ENCODE assay signal across 18 cellular contexts in the genomic region with DNA sequence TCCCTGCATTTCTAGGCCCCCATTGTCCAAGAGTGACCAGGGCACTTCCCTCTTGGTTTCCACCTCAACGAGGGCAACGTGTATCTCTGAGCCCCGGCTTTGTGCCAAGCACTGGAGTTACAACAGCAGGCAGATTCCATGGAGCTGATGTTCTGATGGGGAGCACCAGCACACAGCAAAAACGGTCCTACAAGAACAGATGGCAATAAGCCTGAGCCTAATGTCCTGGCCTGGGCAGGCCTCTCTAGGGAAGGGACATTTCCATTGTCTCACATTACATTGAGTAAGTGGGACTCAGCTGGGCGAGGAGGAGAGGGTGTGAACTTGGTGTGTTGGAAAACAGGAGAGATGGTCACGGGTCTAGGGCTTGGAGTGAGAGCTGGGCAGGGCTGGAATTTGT. TPM values are rescaled to one million over a fixed set of nuclear protein-coding genes. Genes with fewer than 3 reads are reported as not detected.
A peak's percentile ranks its signal among the peaks of the same experiment; 100 is the strongest.
DNase-seq lines count a peak whose midpoint lies in the region; FAIRE-seq and TF ChIP-seq lines count a peak whose summit lies in the region.
"Had no signal": no experiment of that assay in that cellular context is flagged by ENCODE, and none has a peak within 500 bp of the region (broad histone marks: within the 10 kb centered on the region; RNA-seq: fewer than 3 reads in every experiment).

No MANE protein-coding gene starts in this region.

- H3K4me1 ChIP-seq in HEK293 (ENCODE audit: control insufficient read depth, insufficient read depth, low read length), result no peaks in the 10 kb centered on the region
- H3K4me1 ChIP-seq in small intestine (ENCODE audit: control insufficient read depth in 2 of 2, insufficient read depth in 1 of 2, low read depth in 1 of 2, low read length in 1 of 2), result no peaks in the 10 kb centered on the region
- no peaks in the 10 kb centered on the region for H3K4me1 ChIP-seq in ovary (ENCODE audit: insufficient read depth)

- POLR2A ChIA-PET in HEK293 (lab: Yijun Ruan, JAX), result interaction anchor here (0.7 kb wide), 1 partner anchor 26 kb away, joined by 4 read pairs; no protein-coding TSS in a partner anchor

- H3K4me3 ChIP-seq in HEK293 (ENCODE audit: low read depth, low read length) (no peak overlapping the region), small intestine (ENCODE audit: low read depth in 1 of 2, low read length in 2 of 2) (no peak overlapping the region), ovary (no peak overlapping the region)

- intact Hi-C loops in ovary (cut with DNase I), result no loop called here

- H3K27me3 ChIP-seq in small intestine (ENCODE audit: control insufficient read depth in 2 of 2, insufficient read depth in 2 of 2, low read length in 2 of 2), result no peaks in the 10 kb centered on the region
- H3K27me3 ChIP-seq in ovary, result no peaks in the 10 kb centered on the region
- H3K27me3 ChIP-seq: BE2C had no signal

- TF ChIP-seq CTCF in HEK293 (tag by site-specific recombination; IDR thresholded peaks at IDR 0.05), result no peak
- no peak for TF ChIP-seq CTCF in glutamatergic neuron (IDR thresholded peaks at IDR 0.05; ENCODE audit: partially characterized antibody, unreplicated experiment)
- no peak for TF ChIP-seq CTCF in nephron progenitor cell (IDR thresholded peaks at IDR 0.05)
- no peak for TF ChIP-seq CTCF in D721Med (IDR thresholded peaks at IDR 0.05; ENCODE audit: insufficient read depth, missing control alignments)
- TF ChIP-seq CTCF in ovary (IDR thresholded peaks at IDR 0.05), result no peak

- H3K27me3 Mint-ChIP-seq in glutamatergic neuron (ENCODE audit: unreplicated experiment) (peaks cover 5% of the 10 kb centered on the region), nephron progenitor cell (ENCODE audit: low read depth, poor library complexity) (peaks cover 18% of the 10 kb centered on the region)

- H3K4me1 Mint-ChIP-seq in glutamatergic neuron (ENCODE audit: low read depth, unreplicated experiment) (peaks cover 20% of the 10 kb centered on the region), nephron progenitor cell (peaks cover 40% of the 10 kb centered on the region)
- H3K4me1 Mint-ChIP-seq: CD4-positive, alpha-beta memory T cell had no signal

- DNase-seq in NCI-H2171 (lab: John Stamatoyannopoulos, UW) (peak; percentile 40), glutamatergic neuron (no peak), nephron progenitor cell (no peak), small intestine (no peak), occipital lobe (lab: John Stamatoyannopoulos, UW) (no peak), D721Med (ENCODE audit: insufficient read length, low spot score) (no peak), ovary (no peak)
- DNase-seq: BE2C; CD4-positive, alpha-beta memory T cell; GOT3; HFFc6; NCI-H1092; NCI-H526 had no signal

- H3K9me3 Mint-ChIP-seq in glutamatergic neuron (ENCODE audit: unreplicated experiment) (no peaks in the 10 kb centered on the region), nephron progenitor cell (no peaks in the 10 kb centered on the region)
- H3K9me3 Mint-ChIP-seq: CD4-positive, alpha-beta memory T cell had no signal

- CTCF ChIA-PET in HEK293 (lab: Yijun Ruan, JAX), result interaction anchor here (0.6 to 1.5 kb wide), 4 partner anchors 7 to 48 kb away, joined by 3 to 5 read pairs (median 3); no protein-coding TSS in a partner anchor

- H3K27ac ChIP-seq in HEK293 (ENCODE audit: extremely low read depth, low read depth, low read length) (no peak overlapping the region), small intestine (ENCODE audit: low read depth in 1 of 2, low read length in 1 of 2) (no peak overlapping the region), ovary (no peak overlapping the region)
- H3K27ac ChIP-seq: HL-60, KMS-11 had no signal

- WGBS in small intestine, 3 donors, result 67 to 78% (median 71%) methylated on average over 6 of the region's 6 CpGs
- WGBS in ovary, 3 donors, result 66 to 81% (median 73%) methylated on average over 6 of the region's 6 CpGs

- no peak for TF ChIP-seq EP300 in ovary (IDR thresholded peaks at IDR 0.05)

- H3K27ac Mint-ChIP-seq in glutamatergic neuron (ENCODE audit: unreplicated experiment) (peak overlapping the region; percentile 89), nephron progenitor cell (peak overlapping the region; percentile 93)
- H3K27ac Mint-ChIP-seq: CD4-positive, alpha-beta memory T cell; HFFc6 had no signal

- H3K4me3 Mint-ChIP-seq in glutamatergic neuron (ENCODE audit: unreplicated experiment) (peak overlapping the region; percentile 55), nephron progenitor cell (no peak overlapping the region)
- H3K4me3 Mint-ChIP-seq: CD4-positive, alpha-beta memory T cell; HFFc6 had no signal

- TF ChIP-seq POLR2A in ovary (IDR thresholded peaks at IDR 0.05), result no peak

- H3K36me3 Mint-ChIP-seq in glutamatergic neuron (ENCODE audit: unreplicated experiment) (no peaks in the 10 kb centered on the region), nephron progenitor cell (ENCODE audit: low read depth) (no peaks in the 10 kb centered on the region)
- H3K36me3 Mint-ChIP-seq: CD4-positive, alpha-beta memory T cell had no signal

- H3K36me3 ChIP-seq in HEK293 (ENCODE audit: control insufficient read depth in 2 of 2, insufficient read depth in 1 of 2, low read length in 2 of 2) (no peaks in the 10 kb centered on the region), small intestine (ENCODE audit: control insufficient read depth in 2 of 2, insufficient read depth in 2 of 2, low read length in 2 of 2) (no peaks in the 10 kb centered on the region), ovary (no peaks in the 10 kb centered on the region)
- H3K36me3 ChIP-seq: BE2C had no signal

- H3K9me3 ChIP-seq in HEK293 (ENCODE audit: control insufficient read depth, insufficient read depth, low read depth, low read length), result no peaks in the 10 kb centered on the region
- H3K9me3 ChIP-seq in small intestine (ENCODE audit: control insufficient read depth, low read depth), result no peaks in the 10 kb centered on the region
- H3K9me3 ChIP-seq in ovary, result no peaks in the 10 kb centered on the region
- H3K9me3 ChIP-seq: BE2C had no signal

- FAIRE-seq in small intestine (lab: Jason Lieb, UNC), result no peak
- FAIRE-seq in D721Med (lab: Jason Lieb, UNC), result no peak

TF ChIP-seq in HEK293, 187 proteins besides CTCF, POLR2A, EP300 and RAD21:
- TF ChIP-seq, protein P1, sequence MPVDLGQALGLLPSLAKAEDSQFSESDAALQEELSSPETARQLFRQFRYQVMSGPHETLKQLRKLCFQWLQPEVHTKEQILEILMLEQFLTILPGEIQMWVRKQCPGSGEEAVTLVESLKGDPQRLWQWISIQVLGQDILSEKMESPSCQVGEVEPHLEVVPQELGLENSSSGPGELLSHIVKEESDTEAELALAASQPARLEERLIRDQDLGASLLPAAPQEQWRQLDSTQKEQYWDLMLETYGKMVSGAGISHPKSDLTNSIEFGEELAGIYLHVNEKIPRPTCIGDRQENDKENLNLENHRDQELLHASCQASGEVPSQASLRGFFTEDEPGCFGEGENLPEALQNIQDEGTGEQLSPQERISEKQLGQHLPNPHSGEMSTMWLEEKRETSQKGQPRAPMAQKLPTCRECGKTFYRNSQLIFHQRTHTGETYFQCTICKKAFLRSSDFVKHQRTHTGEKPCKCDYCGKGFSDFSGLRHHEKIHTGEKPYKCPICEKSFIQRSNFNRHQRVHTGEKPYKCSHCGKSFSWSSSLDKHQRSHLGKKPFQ (tag by site-specific recombination; IDR thresholded peaks at IDR 0.05), result 0 out of 2 replicates have a peak, but pooled peaks have one; percentile 40
- TF ChIP-seq, protein P2, sequence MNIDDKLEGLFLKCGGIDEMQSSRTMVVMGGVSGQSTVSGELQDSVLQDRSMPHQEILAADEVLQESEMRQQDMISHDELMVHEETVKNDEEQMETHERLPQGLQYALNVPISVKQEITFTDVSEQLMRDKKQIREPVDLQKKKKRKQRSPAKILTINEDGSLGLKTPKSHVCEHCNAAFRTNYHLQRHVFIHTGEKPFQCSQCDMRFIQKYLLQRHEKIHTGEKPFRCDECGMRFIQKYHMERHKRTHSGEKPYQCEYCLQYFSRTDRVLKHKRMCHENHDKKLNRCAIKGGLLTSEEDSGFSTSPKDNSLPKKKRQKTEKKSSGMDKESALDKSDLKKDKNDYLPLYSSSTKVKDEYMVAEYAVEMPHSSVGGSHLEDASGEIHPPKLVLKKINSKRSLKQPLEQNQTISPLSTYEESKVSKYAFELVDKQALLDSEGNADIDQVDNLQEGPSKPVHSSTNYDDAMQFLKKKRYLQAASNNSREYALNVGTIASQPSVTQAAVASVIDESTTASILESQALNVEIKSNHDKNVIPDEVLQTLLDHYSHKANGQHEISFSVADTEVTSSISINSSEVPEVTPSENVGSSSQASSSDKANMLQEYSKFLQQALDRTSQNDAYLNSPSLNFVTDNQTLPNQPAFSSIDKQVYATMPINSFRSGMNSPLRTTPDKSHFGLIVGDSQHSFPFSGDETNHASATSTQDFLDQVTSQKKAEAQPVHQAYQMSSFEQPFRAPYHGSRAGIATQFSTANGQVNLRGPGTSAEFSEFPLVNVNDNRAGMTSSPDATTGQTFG (tag by site-specific recombination; IDR thresholded peaks at IDR 0.05; ENCODE audit: borderline replicate concordance), result no peak
TF ChIP-seq in HEK293: peak in this region for 1.

RNA-seq across cellular contexts. Expression of a gene that starts 27.2 kb away (rescaled TPM):
- total RNA-seq in glutamatergic neuron (ENCODE audit: unreplicated experiment) (not detected), occipital lobe (0.47 TPM), ovary (not detected)
- polyA plus RNA-seq in small intestine (100 to 1,000 TPM in 1 of 3 donors, 10 to 100 TPM in 1, under 1 TPM in 1; 0.39 to 145 (median 19.7) TPM), ovary (under 1 TPM in 1 of 2 donors, not detected in 1; 0.22 TPM)
- total RNA-seq: CD4-positive, alpha-beta memory T cell; HFFc6; MCF 10A had no signal
- polyA plus RNA-seq: CD4-positive, alpha-beta memory T cell had no signal

RNA-seq across cellular contexts. Expression of a gene that starts 38.3 kb away (rescaled TPM):
- total RNA-seq in glutamatergic neuron (ENCODE audit: unreplicated experiment), result not detected
- 10 to 100 TPM in 1 of 3 donors, 1 to 10 TPM in 1, not detected in 1; 1.4 to 22.4 TPM for polyA plus RNA-seq in small intestine
- total RNA-seq in occipital lobe, result 0.47 TPM
- 1 to 10 TPM in 2 of 7 donors, under 1 TPM in 2, not detected in 3; 0.83 to 2.5 (median 1.2) TPM for total RNA-seq in ovary
- polyA plus RNA-seq in ovary, result under 1 TPM in 1 of 2 donors, not detected in 1; 0.86 TPM
- total RNA-seq: CD4-positive, alpha-beta memory T cell; Daoy; HFFc6; MCF 10A had no signal
- polyA plus RNA-seq: CD4-positive, alpha-beta memory T cell had no signal

RNA-seq across cellular contexts. Expression of a gene that starts 40.3 kb away (rescaled TPM):
- total RNA-seq in glutamatergic neuron (ENCODE audit: unreplicated experiment) (35.7 TPM), occipital lobe (18.6 TPM), ovary (10 to 100 TPM; 24.5 to 47.7 (median 26.8) TPM)
- polyA plus RNA-seq in small intestine (10 to 100 TPM; 76.5 to 78.0 (median 76.7) TPM), ovary (10 to 100 TPM; 17.3 to 29.7 TPM)

RNA-seq across cellular contexts. Expression of a gene that starts 48.6 kb away (rescaled TPM):
- total RNA-seq in glutamatergic neuron (ENCODE audit: unreplicated experiment) (113 TPM), occipital lobe (23.9 TPM), ovary (10 to 100 TPM; 26.3 to 98.2 (median 58.7) TPM)
- polyA plus RNA-seq in small intestine (10 to 100 TPM; 26.7 to 43.2 (median 43.1) TPM), ovary (10 to 100 TPM; 52.3 to 67.9 TPM)
